ENCODE assay signal across 8 cellular contexts in the genomic region with DNA sequence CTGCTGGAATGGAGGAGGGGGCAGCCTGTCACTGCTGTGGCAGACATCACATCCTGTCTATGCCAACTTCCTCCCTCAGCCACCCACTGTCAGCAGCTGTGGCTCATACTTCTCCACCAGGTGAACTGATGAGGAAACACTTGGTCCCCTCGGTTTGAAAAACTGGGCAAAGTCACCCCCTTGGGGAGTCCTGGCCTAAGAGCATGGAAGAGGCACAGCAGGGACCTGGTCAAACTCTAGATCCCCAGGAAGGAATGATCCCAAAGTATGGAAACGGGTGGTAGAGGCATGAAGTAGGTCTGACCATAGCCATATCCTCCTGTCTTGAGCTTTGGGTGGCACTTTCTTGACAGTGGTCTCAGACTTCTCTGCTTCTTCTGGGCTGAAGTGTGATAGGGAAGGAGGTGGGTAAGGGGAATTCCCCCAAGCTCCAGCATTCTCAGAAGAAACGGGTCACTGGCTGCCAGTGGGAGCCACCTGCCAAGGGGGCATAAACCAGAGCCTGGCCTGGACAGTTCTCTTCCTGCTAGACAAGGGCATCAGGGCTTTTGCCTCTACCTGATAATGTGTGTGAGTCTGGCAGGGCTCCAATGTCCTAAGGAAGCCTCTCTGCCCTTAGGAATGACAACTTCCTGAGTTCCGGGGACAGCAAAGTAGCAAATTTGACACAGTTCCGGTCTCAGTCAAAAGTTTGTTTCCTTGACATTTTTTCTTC. TPM values are rescaled to one million over a fixed set of nuclear protein-coding genes. Genes with fewer than 3 reads are reported as not detected.
A peak's percentile ranks its signal among the peaks of the same experiment; 100 is the strongest.
DNase-seq lines count a peak whose midpoint lies in the region; ATAC-seq and TF ChIP-seq lines count a peak whose summit lies in the region.

No MANE protein-coding gene starts in this region.

- peak overlapping the region; percentile 92 for H3K27ac Mint-ChIP-seq in activated naive CD8-positive, alpha-beta T cell treated with anti-CD3 and anti-CD28 coated beads, Interleukin-2, amount 10 ng/mL, durations not matched to agents 7 days and 5 days

- H3K4me3 ChIP-seq in parathyroid adenoma (ENCODE audit: low read depth, low read length): no peak overlapping the region
- no peak overlapping the region for H3K4me3 ChIP-seq in vagina

- H3K9me3 Mint-ChIP-seq in activated naive CD8-positive, alpha-beta T cell treated with anti-CD3 and anti-CD28 coated beads, Interleukin-2, amount 10 ng/mL, durations not matched to agents 7 days and 5 days: no peaks in the 10 kb centered on the region

- peak; percentile 31 to 59 for DNase-seq in AML-193 (lab: John Stamatoyannopoulos, UW)
- DNase-seq in RPMI8226: peak; percentile 30
- peak; percentile 56 for DNase-seq in activated naive CD8-positive, alpha-beta T cell treated with anti-CD3 and anti-CD28 coated beads, Interleukin-2, amount 10 ng/mL, durations not matched to agents 7 days and 5 days
- DNase-seq in vagina (ENCODE audit: extremely low spot score in 2 of 2): no peak
- DNase-seq in NCI-H2107 (lab: John Stamatoyannopoulos, UW): no peak
- no peak for DNase-seq in NCI-H2029 (lab: John Stamatoyannopoulos, UW)

- TF ChIP-seq CTCF in parathyroid adenoma (IDR thresholded peaks at IDR 0.05): no peak
- no peak for TF ChIP-seq CTCF in vagina (IDR thresholded peaks at IDR 0.05)

- POLR2A ChIA-PET in activated naive CD8-positive, alpha-beta T cell treated with anti-CD3 and anti-CD28 coated beads, Interleukin-2, amount 10 ng/mL, durations not matched to agents 7 days and 5 days (lab: Charles Lee): interaction anchor here (0.5 to 7.6 kb wide), 12 partner anchors 9 to 157 kb away, joined by 3 to 46 read pairs (median 4); a partner anchor contains a TSS

- peak; percentile 85 for ATAC-seq in activated naive CD8-positive, alpha-beta T cell treated with anti-CD3 and anti-CD28 coated beads, Interleukin-2, amount 10 ng/mL, durations not matched to agents 7 days and 5 days (ENCODE audit: low read depth)
- ATAC-seq in GM21619 (IDR thresholded peaks at IDR 0.05; ENCODE audit: unreplicated experiment): no peak

- H3K9ac ChIP-seq in parathyroid adenoma: no peak overlapping the region

- H3K4me1 ChIP-seq in parathyroid adenoma (peaks cover 4% of the 10 kb centered on the region), vagina (peaks cover 52% of the 10 kb centered on the region)

- peaks cover 63% of the 10 kb centered on the region for H3K4me1 Mint-ChIP-seq in activated naive CD8-positive, alpha-beta T cell treated with anti-CD3 and anti-CD28 coated beads, Interleukin-2, amount 10 ng/mL, durations not matched to agents 7 days and 5 days

- H3K36me3 ChIP-seq in parathyroid adenoma (ENCODE audit: control insufficient read depth, insufficient read depth, low read length) (no peaks in the 10 kb centered on the region), vagina (no peaks in the 10 kb centered on the region)

- H3K9me3 ChIP-seq in parathyroid adenoma (ENCODE audit: control insufficient read depth, low read length): no peaks in the 10 kb centered on the region
- no peaks in the 10 kb centered on the region for H3K9me3 ChIP-seq in vagina

- H3K27ac ChIP-seq in parathyroid adenoma (peak overlapping the region; percentile 64), vagina (peak overlapping the region; percentile 83)

- H3K27me3 ChIP-seq in parathyroid adenoma (ENCODE audit: control insufficient read depth, insufficient read depth, low read length) (no peaks in the 10 kb centered on the region), vagina (no peaks in the 10 kb centered on the region)

- no peaks in the 10 kb centered on the region for H3K79me2 ChIP-seq in parathyroid adenoma

- peak overlapping the region; percentile 51 for H2AFZ ChIP-seq in parathyroid adenoma

- H3K36me3 Mint-ChIP-seq in activated naive CD8-positive, alpha-beta T cell treated with anti-CD3 and anti-CD28 coated beads, Interleukin-2, amount 10 ng/mL, durations not matched to agents 7 days and 5 days: peaks cover 7% of the 10 kb centered on the region

- intact Hi-C loops in vagina (cut with DNase I): no loop called here

- no peak overlapping the region for H3K4me2 ChIP-seq in parathyroid adenoma (ENCODE audit: low read length)

- no peak for TF ChIP-seq POLR2A in vagina (IDR thresholded peaks at IDR 0.05)

- H3K4me3 Mint-ChIP-seq in activated naive CD8-positive, alpha-beta T cell treated with anti-CD3 and anti-CD28 coated beads, Interleukin-2, amount 10 ng/mL, durations not matched to agents 7 days and 5 days: peak overlapping the region; percentile 78

- no peaks in the 10 kb centered on the region for H3K27me3 Mint-ChIP-seq in activated naive CD8-positive, alpha-beta T cell treated with anti-CD3 and anti-CD28 coated beads, Interleukin-2, amount 10 ng/mL, durations not matched to agents 7 days and 5 days

RNA-seq across cellular contexts. Expression of a gene that starts 36.0 kb away (rescaled TPM):
- 10 to 100 TPM; 43.5 to 43.8 TPM for total RNA-seq in activated naive CD8-positive, alpha-beta T cell treated with anti-CD3 and anti-CD28 coated beads, Interleukin-2, amount 10 ng/mL, durations not matched to agents 7 days and 5 days
- total RNA-seq in vagina: 11.0 TPM

RNA-seq across cellular contexts. Expression of a gene that starts 47.8 kb away (rescaled TPM):
- total RNA-seq in activated naive CD8-positive, alpha-beta T cell treated with anti-CD3 and anti-CD28 coated beads, Interleukin-2, amount 10 ng/mL, durations not matched to agents 7 days and 5 days: 10 to 100 TPM; 16.5 to 18.0 TPM
- total RNA-seq in vagina: 22.1 TPM

Comparison
In these comparisons a context has a peak if more than half of its experiments do, and no peak if none do; other contexts are left out.
1. DNase-seq: peak in AML-193 (2 of 2), RPMI8226 (single experiment) and activated naive CD8-positive, alpha-beta T cell treated with anti-CD3 and anti-CD28 coated beads, Interleukin-2, amount 10 ng/mL, durations not matched to agents 7 days and 5 days (single experiment); none in vagina (0 of 2), NCI-H2107 (single experiment) and NCI-H2029 (single experiment).